In genomic region chr1:42925132-42925769, GRCh38 we compare ENCODE assay signal across 8 cellular contexts. TPM values are rescaled to one million over a fixed set of nuclear protein-coding genes. Genes with fewer than 3 reads are reported as not detected.
DNase-seq lines count a peak whose midpoint lies in the region; ATAC-seq and TF ChIP-seq lines count a peak whose summit lies in the region.

No MANE protein-coding gene starts in this region.

- CTCF ChIA-PET in BJ (lab: Yijun Ruan, JAX), result interaction anchor here (0.5 to 15.4 kb wide), 4 partner anchors 11 to 166 kb away, joined by 3 to 474 read pairs (median 34); no protein-coding TSS in a partner anchor

- no peak for TF ChIP-seq CTCF in BJ (IDR thresholded peaks at IDR 0.05; ENCODE audit: insufficient read depth, low read depth, low read length)
- TF ChIP-seq CTCF in ascending aorta (IDR thresholded peaks at IDR 0.05), result no peak
- no peak for TF ChIP-seq CTCF in mesothelial cell of epicardium (IDR thresholded peaks at IDR 0.05; ENCODE audit: unreplicated experiment)

- H3K27ac ChIP-seq in ascending aorta, result peak overlapping the region; percentile 97 to 98

- ATAC-seq in HG03135 (IDR thresholded peaks at IDR 0.05; ENCODE audit: unreplicated experiment), result no peak

- H3K27me3 ChIP-seq in BJ (ENCODE audit: control insufficient read depth, insufficient read depth, low read length), result no peaks in the 10 kb centered on the region
- H3K27me3 ChIP-seq in ascending aorta, result no peaks in the 10 kb centered on the region

- intact Hi-C loops in ascending aorta (cut with DNase I), result loop anchor here (2.0 to 10.0 kb wide), 2 partner anchors 248 to 590 kb away; partner anchors contain the start of genes CFAP57, EBNA1BP2 and FOXJ3

- H3K9me3 Mint-ChIP-seq in mesothelial cell of epicardium, result no peaks in the 10 kb centered on the region

- peaks cover 31% of the 10 kb centered on the region for H3K4me1 Mint-ChIP-seq in mesothelial cell of epicardium

- peaks cover 3 to 9% of the 10 kb centered on the region in 2 donors for H3K4me1 ChIP-seq in ascending aorta

- H3K27ac Mint-ChIP-seq in mesothelial cell of epicardium, result peak overlapping the region; percentile 88

- peaks cover 39% of the 10 kb centered on the region for H3K36me3 ChIP-seq in BJ (ENCODE audit: control insufficient read depth, insufficient read depth, low read length)
- H3K36me3 ChIP-seq in ascending aorta, result peaks cover 41% of the 10 kb centered on the region in 2 donors

- DNase-seq in BJ (ENCODE audit: low read depth) (no peak), HT-29 (ENCODE audit: low spot score) (peak; percentile 65), ascending aorta (ENCODE audit: low spot score in 2 of 2) (no peak), mesothelial cell of epicardium (ENCODE audit: low spot score in 2 of 2, unreplicated experiment in 2 of 2) (no peak), D341Med (ENCODE audit: low spot score) (no peak), SHP77 treated with DMSO at 0.1 percent for 48 hours (lab: John Stamatoyannopoulos, UW) (no peak), DMS79 treated with DMSO at 0.1 percent for 48 hours (lab: John Stamatoyannopoulos, UW) (no peak)

- peaks cover 35% of the 10 kb centered on the region for H3K36me3 Mint-ChIP-seq in mesothelial cell of epicardium

- H3K27me3 Mint-ChIP-seq in mesothelial cell of epicardium (ENCODE audit: low read depth), result no peaks in the 10 kb centered on the region

- H3K4me3 ChIP-seq in BJ (ENCODE audit: low read depth, low read length) (peak overlapping the region; percentile 51), ascending aorta (peak overlapping the region; percentile 81 to 89)

- POLR2A ChIA-PET in BJ (lab: Charles Lee), result no interaction called here

- peak overlapping the region; percentile 77 for H3K4me3 Mint-ChIP-seq in mesothelial cell of epicardium

- H3K9me3 ChIP-seq in ascending aorta, result no peaks in the 10 kb centered on the region

RNA-seq across cellular contexts. Expression of gene SLC2A1, which starts 33.4 kb away (rescaled TPM):
- polyA plus RNA-seq in BJ (2011; rRNA removed), result 100 and 193 TPM in 2 replicates
- 92.4 and 93.5 TPM in 2 replicates for polyA minus RNA-seq in BJ (2011; rRNA and poly(A)+ RNA removed)
- total RNA-seq in HT-29 (2014; rRNA removed; shearing (Covaris generic)), result 916 and 965 TPM in 2 replicates
- total RNA-seq in ascending aorta (15.5 TPM), mesothelial cell of epicardium (786 to 841 TPM (median 827 TPM) in 3 replicates)

Comparison
In these comparisons a context has a peak if more than half of its experiments do, and no peak if none do; other contexts are left out.
1. RNA of gene SLC2A1, which starts 33.4 kb away (total RNA-seq): 916 to 965 TPM in HT-29 and 786 to 841 TPM in mesothelial cell of epicardium; 15.5 TPM in ascending aorta (single experiment); every median in the first group is over 10 times any median in the second.